Comparison of ENCODE assay signal across 27 cellular contexts in the genomic region with DNA sequence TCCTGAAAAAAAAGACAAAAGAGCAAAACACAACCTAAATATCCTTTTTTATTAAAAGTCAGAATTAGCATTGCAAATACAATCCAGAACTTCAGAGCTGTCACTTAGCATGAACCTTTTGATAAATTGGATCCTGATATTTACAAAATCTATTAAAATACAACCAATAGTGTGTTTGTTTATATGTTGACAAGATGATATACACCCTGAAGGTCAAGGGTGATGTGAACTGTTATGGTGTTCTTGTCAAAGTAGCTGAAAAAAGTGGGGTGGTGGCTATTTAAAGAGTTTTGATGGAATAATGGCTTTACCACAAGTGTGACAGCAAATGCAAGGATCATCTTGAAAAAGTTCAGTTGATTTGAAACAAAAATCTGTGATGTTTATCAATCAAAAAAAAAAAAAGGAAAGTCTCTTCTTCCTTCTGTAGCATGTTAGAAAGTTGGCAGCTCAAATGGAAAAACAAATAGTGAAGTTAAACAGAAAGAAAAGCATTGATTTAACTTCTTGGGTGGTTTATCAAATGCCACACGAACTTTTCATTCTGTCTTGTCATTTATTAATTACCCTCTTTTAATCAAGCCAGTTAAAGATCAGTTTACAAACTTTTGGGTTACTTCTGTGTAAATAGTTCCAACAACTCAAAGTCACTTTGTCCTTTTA. TPM values are rescaled to one million over a fixed set of nuclear protein-coding genes. Genes with fewer than 3 reads are reported as not detected.
"Had no signal": no experiment of that assay in that cellular context is flagged by ENCODE, and none has a peak within 500 bp of the region (broad histone marks: within the 10 kb centered on the region; RNA-seq: fewer than 3 reads in every experiment).

No MANE protein-coding gene starts in this region.

- H3K9me3 ChIP-seq: MG63 had no signal

- H3K4me1 Mint-ChIP-seq: activated naive CD8-positive, alpha-beta T cell treated with anti-CD3 and anti-CD28 coated beads, Interleukin-2, amount 50 U/mL, for 24 hours; T-helper 17 cell had no signal

- H3K27me3 ChIP-seq: brain microvascular endothelial cell, cardiac muscle cell, MG63 had no signal

- H3K27ac Mint-ChIP-seq: activated CD8-positive, alpha-beta T cell treated with anti-CD3 and anti-CD28 coated beads, Interleukin-2, amount 10 ng/mL, durations not matched to agents 7 days and 5 days; activated naive CD4-positive, alpha-beta T cell treated with anti-CD3 and anti-CD28 coated beads, Interleukin-2, amount 50 U/mL, for 72 hours; activated naive CD8-positive, alpha-beta T cell treated with anti-CD3 and anti-CD28 coated beads, Interleukin-2, amount 50 U/mL, for 24 hours; activated T-cell treated with anti-CD3 and anti-CD28 coated beads, Interleukin-2, amount 50 U/mL, for 24 hours; T-helper 17 cell; WTC11 had no signal

- DNase-seq: activated CD4-positive, alpha-beta T cell treated with anti-CD3 and anti-CD28 coated beads for 48 hours; activated CD4-positive, alpha-beta T cell treated with anti-CD3 and anti-CD28 coated beads, Interleukin-2, amount 50 U/mL, for 4 hours; activated CD4-positive, CD25-positive, alpha-beta regulatory T cell treated with anti-CD3 and anti-CD28 coated beads, Interleukin-2, amount 50 U/mL, for 72 hours; activated CD8-positive, alpha-beta T cell treated with anti-CD3 and anti-CD28 coated beads, Interleukin-2, amount 10 ng/mL, durations not matched to agents 7 days and 5 days; activated effector memory CD4-positive, alpha-beta T cell treated with anti-CD3 and anti-CD28 coated beads, Interleukin-2, amount 50 U/mL, for 16 hours; activated naive CD4-positive, alpha-beta T cell treated with Interleukin-2 at 50 U/mL for 16 hours; activated naive CD8-positive, alpha-beta T cell treated with anti-CD3 and anti-CD28 coated beads, Interleukin-2, amount 50 U/mL, for 24 hours; activated T-cell treated with anti-CD3 and anti-CD28 coated beads, Interleukin-2, amount 50 U/mL, for 24 hours; amygdala; brain microvascular endothelial cell; MG63; MV-4-11; NCI-H1092 treated with DMSO at 0.1 percent for 48 hours; NCI-H1417 treated with DMSO at 0.1 percent for 48 hours; NCI-H1694; NCI-H2029 treated with DMSO at 0.1 percent for 48 hours; NCI-H345; NCI-H510A; NCI-H526 treated with DMSO at 0.1 percent for 48 hours; NCI-H82; SIG-M5; T-helper 17 cell; T-helper 9 cell had no signal

- H3K4me3 ChIP-seq: cardiac muscle cell, MG63 had no signal

- H3K36me3 Mint-ChIP-seq: activated naive CD4-positive, alpha-beta T cell treated with anti-CD3 and anti-CD28 coated beads, Interleukin-2, amount 50 U/mL, for 72 hours; WTC11 had no signal

- H3K36me3 ChIP-seq: brain microvascular endothelial cell, cardiac muscle cell, MG63 had no signal

- H3K27ac ChIP-seq: brain microvascular endothelial cell, cardiac muscle cell had no signal

- ATAC-seq: activated CD8-positive, alpha-beta T cell treated with anti-CD3 and anti-CD28 coated beads, Interleukin-2, amount 10 ng/mL, durations not matched to agents 7 days and 5 days; activated naive CD4-positive, alpha-beta T cell treated with anti-CD3 and anti-CD28 coated beads, Interleukin-2, amount 50 U/mL, for 72 hours; activated naive CD8-positive, alpha-beta T cell treated with anti-CD3 and anti-CD28 coated beads, Interleukin-2, amount 50 U/mL, for 24 hours; T-helper 17 cell; WTC11 had no signal

- H3K4me3 Mint-ChIP-seq: activated CD8-positive, alpha-beta T cell treated with anti-CD3 and anti-CD28 coated beads, Interleukin-2, amount 10 ng/mL, durations not matched to agents 7 days and 5 days; activated naive CD8-positive, alpha-beta T cell treated with anti-CD3 and anti-CD28 coated beads, Interleukin-2, amount 50 U/mL, for 24 hours; activated T-cell treated with anti-CD3 and anti-CD28 coated beads, Interleukin-2, amount 50 U/mL, for 24 hours; T-helper 17 cell; WTC11 had no signal

- H3K9me3 Mint-ChIP-seq: activated naive CD4-positive, alpha-beta T cell treated with anti-CD3 and anti-CD28 coated beads, Interleukin-2, amount 50 U/mL, for 72 hours; activated T-cell treated with anti-CD3 and anti-CD28 coated beads, Interleukin-2, amount 50 U/mL, for 24 hours; WTC11 had no signal

RNA-seq across cellular contexts. Expression of gene PRDM6, which starts 44.5 kb away (rescaled TPM):
- total RNA-seq: activated CD8-positive, alpha-beta T cell treated with anti-CD3 and anti-CD28 coated beads, Interleukin-2, amount 10 ng/mL, durations not matched to agents 7 days and 5 days; activated naive CD4-positive, alpha-beta T cell treated with anti-CD3 and anti-CD28 coated beads, Interleukin-2, amount 50 U/mL, for 72 hours; RPMI7951; T-helper 17 cell had no signal
